11 cellular contexts compared by ENCODE assay signal in genomic region chr5:93588586-93589347, GRCh38. TPM values are rescaled to one million over a fixed set of nuclear protein-coding genes. Genes with fewer than 3 reads are reported as not detected.
DNase-seq lines count a peak whose midpoint lies in the region; ATAC-seq and TF ChIP-seq lines count a peak whose summit lies in the region.
"Had no signal": no experiment of that assay in that cellular context is flagged by ENCODE, and none has a peak within 500 bp of the region (broad histone marks: within the 10 kb centered on the region; RNA-seq: fewer than 3 reads in every experiment).

No MANE protein-coding gene starts in this region.

- in situ Hi-C loops in GM23248 (cut with MboI): loop anchor here (10.0 to 25.0 kb wide), 2 partner anchors 326 to 1276 kb away; no protein-coding TSS in a partner anchor

- no peak for TF ChIP-seq CTCF in vagina (IDR thresholded peaks at IDR 0.05)

- peaks cover 16% of the 10 kb centered on the region for H3K36me3 Mint-ChIP-seq in stimulated activated naive CD8-positive, alpha-beta T cell treated with anti-CD3 and anti-CD28 coated beads, Interleukin-15, Interleukin-2, amounts not matched to agents 100 ng/mL and 50 ng/mL, for 24 hours (ENCODE audit: low read depth)
- H3K36me3 Mint-ChIP-seq in memory B cell: peaks cover 1% of the 10 kb centered on the region

- H3K27me3 Mint-ChIP-seq in stimulated activated naive CD8-positive, alpha-beta T cell treated with anti-CD3 and anti-CD28 coated beads, Interleukin-15, Interleukin-2, amounts not matched to agents 100 ng/mL and 50 ng/mL, for 24 hours: peaks cover 81% of the 10 kb centered on the region
- peaks cover 24% of the 10 kb centered on the region for H3K27me3 Mint-ChIP-seq in memory B cell

- H3K9ac ChIP-seq in GM23248: no peak overlapping the region

- H3K27ac ChIP-seq in cingulate gyrus (ENCODE audit: low read depth, low read length) (peak overlapping the region; percentile 41), vagina (peak overlapping the region; percentile 90), GM23248 (no peak overlapping the region)
- H3K27ac ChIP-seq: colonic mucosa had no signal

- H4K20me1 ChIP-seq in GM23248 (ENCODE audit: insufficient read depth): no peaks in the 10 kb centered on the region

- H3K27me3 ChIP-seq in vagina: no peaks in the 10 kb centered on the region
- H3K27me3 ChIP-seq in GM23248 (replicated peaks; ENCODE audit: insufficient read depth): no peaks in the 10 kb centered on the region

- no peak for TF ChIP-seq POLR2A in vagina (IDR thresholded peaks at IDR 0.05)

- H3K4me1 ChIP-seq in vagina (peaks cover 18% of the 10 kb centered on the region), GM23248 (ENCODE audit: insufficient read depth) (peaks cover 18% of the 10 kb centered on the region; the same call in 1 of the 2 replicates)
- H3K4me1 ChIP-seq: colonic mucosa had no signal

- no peaks in the 10 kb centered on the region for H3K36me3 ChIP-seq in vagina
- 0 out of 2 replicates have a peak, but pooled peaks cover 1% of the 10 kb centered on the region for H3K36me3 ChIP-seq in GM23248 (ENCODE audit: low read depth)
- H3K36me3 ChIP-seq: colonic mucosa had no signal

- ATAC-seq in stimulated activated naive CD8-positive, alpha-beta T cell treated with anti-CD3 and anti-CD28 coated beads, Interleukin-15, Interleukin-2, amounts not matched to agents 100 U/mL and 50 U/mL, for 24 hours: no peak
- ATAC-seq in memory B cell (ENCODE audit: low read depth) (no peak), HG03571 (IDR thresholded peaks at IDR 0.05; ENCODE audit: unreplicated experiment) (no peak)

- H3K9me2 ChIP-seq in GM23248 (ENCODE audit: insufficient read depth): no peaks in the 10 kb centered on the region

- H3K4me1 Mint-ChIP-seq in stimulated activated naive CD8-positive, alpha-beta T cell treated with anti-CD3 and anti-CD28 coated beads, Interleukin-15, Interleukin-2, amounts not matched to agents 100 ng/mL and 50 ng/mL, for 24 hours (ENCODE audit: low read depth): peaks cover 34% of the 10 kb centered on the region
- H3K4me1 Mint-ChIP-seq in memory B cell: peaks cover 6% of the 10 kb centered on the region

- 80 to 82% methylated on average over 25 to 52 of the region's 52 CpGs for WGBS in GM23248 (ENCODE audit: low coverage in 1 of 2, low lambda C conversion rate in 2 of 2, missing lambda C conversion rate in 2 of 2), 2 experiments

- H3K9me3 ChIP-seq in vagina (no peaks in the 10 kb centered on the region), GM23248 (ENCODE audit: low read depth) (no peaks in the 10 kb centered on the region)
- H3K9me3 ChIP-seq: colonic mucosa had no signal

- no peaks in the 10 kb centered on the region for H3F3A ChIP-seq in GM23248 (ENCODE audit: insufficient read depth)

- H3K4me2 ChIP-seq in GM23248 (ENCODE audit: unreplicated experiment): no peak overlapping the region

- no peak for DNase-seq in stimulated activated naive CD8-positive, alpha-beta T cell treated with anti-CD3 and anti-CD28 coated beads, Interleukin-15, Interleukin-2, amounts not matched to agents 100 U/mL and 50 U/mL, for 24 hours
- no peak for DNase-seq in memory B cell (ENCODE audit: low spot score in 2 of 2)
- DNase-seq in vagina (ENCODE audit: extremely low spot score in 2 of 2): peak in 1 of 2 donors; percentile 82
- DNase-seq in GM23248: no peak
- DNase-seq in stimulated activated CD4-positive, alpha-beta T cell treated with anti-CD3 and anti-CD28 coated beads, Interleukin-4, amount 100 ng/mL, for 4 hours: no peak
- DNase-seq: colonic mucosa, RPMI8226 had no signal

- peaks cover 62% of the 10 kb centered on the region for H3K79me2 ChIP-seq in GM23248 (ENCODE audit: insufficient read depth)

- intact Hi-C loops in vagina (cut with DNase I): loop anchor here (10.0 kb wide), 1 partner anchor 344 kb away; no protein-coding TSS in a partner anchor

- H3K4me3 Mint-ChIP-seq in stimulated activated naive CD8-positive, alpha-beta T cell treated with anti-CD3 and anti-CD28 coated beads, Interleukin-15, Interleukin-2, amounts not matched to agents 100 ng/mL and 50 ng/mL, for 24 hours: peak overlapping the region; percentile 60
- no peak overlapping the region for H3K4me3 Mint-ChIP-seq in memory B cell

- H3K4me3 ChIP-seq in vagina: peak overlapping the region; percentile 59 to 66
- no peak overlapping the region for H3K4me3 ChIP-seq in GM23248
- H3K4me3 ChIP-seq: colonic mucosa had no signal

- no peaks in the 10 kb centered on the region for H3K9me3 Mint-ChIP-seq in stimulated activated naive CD8-positive, alpha-beta T cell treated with anti-CD3 and anti-CD28 coated beads, Interleukin-15, Interleukin-2, amounts not matched to agents 100 ng/mL and 50 ng/mL, for 24 hours
- H3K9me3 Mint-ChIP-seq in memory B cell: peaks cover 2% of the 10 kb centered on the region

- no peak overlapping the region for H2AFZ ChIP-seq in GM23248

- H3K27ac Mint-ChIP-seq in stimulated activated naive CD8-positive, alpha-beta T cell treated with anti-CD3 and anti-CD28 coated beads, Interleukin-15, Interleukin-2, amounts not matched to agents 100 ng/mL and 50 ng/mL, for 24 hours: peak overlapping the region; percentile 67
- peak overlapping the region; percentile 58 for H3K27ac Mint-ChIP-seq in memory B cell

RNA-seq across cellular contexts. Expression of gene NR2F1, which starts 5.7 kb away (rescaled TPM):
- 97.2 TPM for total RNA-seq in vagina
- 14.3 and 17.1 TPM in 2 replicates for total RNA-seq in GM23248 (2014; rRNA removed; shearing (Covaris generic))
- polyA plus RNA-seq in GM23248 (2016; fragmentation: Nextera tagmentation; extraction: Ambion mirVana): 4.5 and 5.6 TPM in 2 replicates
- polyA plus RNA-seq: keratinocyte had no signal

RNA-seq across cellular contexts. Expression of gene NR2F1-AS1, which starts 7.7 kb away (rescaled TPM):
- total RNA-seq in vagina: 22.3 TPM
- total RNA-seq in GM23248 (2014; rRNA removed; shearing (Covaris generic)): 8.3 and 13.4 TPM in 2 replicates
- 33.7 and 36.0 TPM in 2 replicates for polyA plus RNA-seq in GM23248 (2016; fragmentation: Nextera tagmentation; extraction: Ambion mirVana)
